In the genomic region with DNA sequence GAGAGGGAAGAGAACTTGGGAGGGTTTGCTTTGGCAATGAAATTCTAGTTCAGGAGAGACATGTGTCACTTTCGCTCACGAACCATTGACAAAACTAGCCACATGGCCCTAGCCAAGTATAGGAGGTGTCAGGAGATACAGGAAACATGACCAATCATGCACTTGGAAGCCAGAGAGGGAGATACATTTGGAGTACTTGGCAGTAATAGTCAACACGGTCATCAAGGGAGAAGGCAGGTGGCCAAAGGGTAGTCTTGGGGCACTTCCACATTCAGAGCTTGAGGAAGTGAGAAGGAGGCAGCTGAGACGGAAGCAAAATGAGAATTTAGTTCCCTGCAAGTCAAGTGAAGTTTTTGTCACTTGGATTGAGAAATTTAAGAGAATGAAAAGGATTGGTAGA, we compare ENCODE assay signal across 37 cellular contexts. TPM values are rescaled to one million over a fixed set of nuclear protein-coding genes. Genes with fewer than 3 reads are reported as not detected.
"Had no signal": no experiment of that assay in that cellular context is flagged by ENCODE, and none has a peak within 500 bp of the region (broad histone marks: within the 10 kb centered on the region; RNA-seq: fewer than 3 reads in every experiment).

No MANE protein-coding gene starts in this region.

- H3K4me1 ChIP-seq: Peyer's patch had no signal

- H3K9me3 ChIP-seq: Peyer's patch had no signal

- H3K4me1 Mint-ChIP-seq: activated CD4-positive, alpha-beta memory T cell treated with anti-CD3 and anti-CD28 coated beads, Interleukin-2, amount 10 ng/mL, durations not matched to agents 7 days and 5 days; activated CD8-positive, alpha-beta memory T cell treated with anti-CD3 and anti-CD28 coated beads, Interleukin-2, amount 10 ng/mL, durations not matched to agents 7 days and 5 days; activated naive CD8-positive, alpha-beta T cell treated with anti-CD3 and anti-CD28 coated beads for 36 hours; activated T-helper 17 cell treated with anti-CD3 and anti-CD28 coated beads, Interleukin-2, amount 50 U/mL, for 72 hours had no signal

- H3K36me3 ChIP-seq: brain microvascular endothelial cell, Peyer's patch, WERI-Rb-1 had no signal

- ATAC-seq: activated CD8-positive, alpha-beta memory T cell treated with anti-CD3 and anti-CD28 coated beads, Interleukin-2, amount 10 ng/mL, durations not matched to agents 7 days and 5 days; activated T-cell treated with anti-CD3 and anti-CD28 coated beads, Interleukin-2, amount 50 U/mL, for 72 hours; activated T-helper 17 cell treated with anti-CD3 and anti-CD28 coated beads, Interleukin-2, amount 50 U/mL, for 72 hours; PC-3 had no signal

- H3K36me3 Mint-ChIP-seq: activated CD8-positive, alpha-beta memory T cell treated with anti-CD3 and anti-CD28 coated beads, Interleukin-2, amount 10 ng/mL, durations not matched to agents 7 days and 5 days; activated naive CD8-positive, alpha-beta T cell treated with anti-CD3 and anti-CD28 coated beads for 36 hours had no signal

- H3K4me3 ChIP-seq: Peyer's patch had no signal

- H3K27me3 Mint-ChIP-seq: activated CD8-positive, alpha-beta memory T cell treated with anti-CD3 and anti-CD28 coated beads, Interleukin-2, amount 10 ng/mL, durations not matched to agents 7 days and 5 days; activated naive CD8-positive, alpha-beta T cell treated with anti-CD3 and anti-CD28 coated beads for 36 hours had no signal

- H3K27ac ChIP-seq: brain microvascular endothelial cell, Peyer's patch, WERI-Rb-1 had no signal

- H3K27ac Mint-ChIP-seq: activated CD4-positive, alpha-beta memory T cell treated with anti-CD3 and anti-CD28 coated beads, Interleukin-2, amount 10 ng/mL, durations not matched to agents 7 days and 5 days; activated CD8-positive, alpha-beta memory T cell treated with anti-CD3 and anti-CD28 coated beads, Interleukin-2, amount 10 ng/mL, durations not matched to agents 7 days and 5 days; activated naive CD8-positive, alpha-beta T cell treated with anti-CD3 and anti-CD28 coated beads for 36 hours; activated T-cell treated with anti-CD3 and anti-CD28 coated beads, Interleukin-2, amount 50 U/mL, for 72 hours; activated T-helper 17 cell treated with anti-CD3 and anti-CD28 coated beads, Interleukin-2, amount 50 U/mL, for 72 hours had no signal

- H3K9me3 Mint-ChIP-seq: activated CD4-positive, alpha-beta memory T cell treated with anti-CD3 and anti-CD28 coated beads, Interleukin-2, amount 10 ng/mL, durations not matched to agents 7 days and 5 days; activated naive CD8-positive, alpha-beta T cell treated with anti-CD3 and anti-CD28 coated beads for 36 hours; activated T-cell treated with anti-CD3 and anti-CD28 coated beads, Interleukin-2, amount 50 U/mL, for 72 hours; activated T-helper 17 cell treated with anti-CD3 and anti-CD28 coated beads, Interleukin-2, amount 50 U/mL, for 72 hours had no signal

- H3K4me3 Mint-ChIP-seq: activated CD4-positive, alpha-beta memory T cell treated with anti-CD3 and anti-CD28 coated beads, Interleukin-2, amount 10 ng/mL, durations not matched to agents 7 days and 5 days; activated CD8-positive, alpha-beta memory T cell treated with anti-CD3 and anti-CD28 coated beads, Interleukin-2, amount 10 ng/mL, durations not matched to agents 7 days and 5 days; activated naive CD8-positive, alpha-beta T cell treated with anti-CD3 and anti-CD28 coated beads for 36 hours; activated T-cell treated with anti-CD3 and anti-CD28 coated beads, Interleukin-2, amount 50 U/mL, for 72 hours; activated T-helper 17 cell treated with anti-CD3 and anti-CD28 coated beads, Interleukin-2, amount 50 U/mL, for 72 hours had no signal

- DNase-seq: activated CD4-positive, alpha-beta memory T cell treated with anti-CD3 and anti-CD28 coated beads, Interleukin-2, amount 10 ng/mL, durations not matched to agents 7 days and 5 days; activated CD4-positive, alpha-beta T cell treated with anti-CD3 and anti-CD28 coated beads for 1 hour; activated CD4-positive, alpha-beta T cell treated with anti-CD3 and anti-CD28 coated beads for 48 hours; activated CD4-positive, CD25-positive, alpha-beta regulatory T cell; activated CD8-positive, alpha-beta memory T cell treated with anti-CD3 and anti-CD28 coated beads for 24 hours; activated CD8-positive, alpha-beta memory T cell treated with anti-CD3 and anti-CD28 coated beads, Interleukin-2, amount 10 ng/mL, durations not matched to agents 7 days and 5 days; activated CD8-positive, alpha-beta memory T cell treated with anti-CD3 and anti-CD28 coated beads, Interleukin-2, amount 50 U/mL, for 48 hours; activated effector memory CD4-positive, alpha-beta T cell treated with anti-CD3 and anti-CD28 coated beads, Interleukin-2, amount 50 U/mL, for 16 hours; activated naive CD4-positive, alpha-beta T cell; activated naive CD4-positive, alpha-beta T cell treated with anti-CD3 and anti-CD28 coated beads, Interleukin-2, amount 50 U/mL, for 16 hours; activated naive CD8-positive, alpha-beta T cell treated with anti-CD3 and anti-CD28 coated beads for 36 hours; activated T-cell treated with anti-CD3 and anti-CD28 coated beads, Interleukin-2, amount 50 U/mL, for 72 hours; amniotic stem cell; aorta; brain microvascular endothelial cell; Kasumi-1; KG1; MM.1S; NCI-H1105; NCI-H1417 treated with DMSO at 0.1 percent for 48 hours; NCI-H187 treated with DMSO at 0.1 percent for 48 hours; NCI-H2171; NCI-H2227 treated with DMSO at 0.1 percent for 48 hours; NCI-H446; NCI-H510A treated with DMSO at 0.1 percent for 48 hours; NCI-H526 treated with DMSO at 0.1 percent for 48 hours; NCI-H82; NK-92 treated with Interleukin-12 subunit alpha and Interleukin-12 subunit beta, amount 100 ng/mL, for 24 hours; PC-3; Peyer's patch; RPMI8226; SW 1271; T-helper 1 cell; T-helper 2 cell; T1000; WERI-Rb-1 had no signal

- H3K27me3 ChIP-seq: brain microvascular endothelial cell, Peyer's patch had no signal

RNA-seq across cellular contexts. Expression of a gene that starts 26.4 kb away (rescaled TPM):
- total RNA-seq: activated CD4-positive, alpha-beta memory T cell treated with anti-CD3 and anti-CD28 coated beads, Interleukin-2, amount 10 ng/mL, durations not matched to agents 7 days and 5 days; activated CD8-positive, alpha-beta memory T cell treated with anti-CD3 and anti-CD28 coated beads, Interleukin-2, amount 10 ng/mL, durations not matched to agents 7 days and 5 days; activated naive CD8-positive, alpha-beta T cell treated with anti-CD3 and anti-CD28 coated beads for 36 hours; activated T-cell treated with anti-CD3 and anti-CD28 coated beads, Interleukin-2, amount 50 U/mL, for 72 hours; activated T-helper 17 cell treated with anti-CD3 and anti-CD28 coated beads, Interleukin-2, amount 50 U/mL, for 72 hours had no signal
- polyA plus RNA-seq: aorta had no signal
